8 cellular contexts compared by ENCODE assay signal in genomic region chr2:219642465-219643083, GRCh38. TPM values are rescaled to one million over a fixed set of nuclear protein-coding genes. Genes with fewer than 3 reads are reported as not detected.
A peak's percentile ranks its signal among the peaks of the same experiment; 100 is the strongest.
DNase-seq lines count a peak whose midpoint lies in the region; ATAC-seq and TF ChIP-seq lines count a peak whose summit lies in the region.

No MANE protein-coding gene starts in this region.

- no peak overlapping the region for H3K4me3 Mint-ChIP-seq in T-helper 17 cell

- WGBS in right cardiac atrium, result 9% methylated on average over 24 of the region's 24 CpGs
- 6 to 12% methylated on average over 24 of the region's 24 CpGs for WGBS in sigmoid colon, 2 donors

- H3K4me1 ChIP-seq in A673 (ENCODE audit: insufficient read depth, low read length, poor library complexity, severe bottlenecking), result peaks cover 9% of the 10 kb centered on the region
- peaks cover 2% of the 10 kb centered on the region for H3K4me1 ChIP-seq in right cardiac atrium (ENCODE audit: control insufficient read depth, insufficient read depth, low read length)
- H3K4me1 ChIP-seq in sigmoid colon, result peaks cover 0 to 25% (median 17%) of the 10 kb centered on the region in 4 donors

- H3K4me3 ChIP-seq in A673 (ENCODE audit: low read depth, low read length, poor library complexity, severe bottlenecking) (no peak overlapping the region), right cardiac atrium (ENCODE audit: low read length) (no peak overlapping the region), sigmoid colon (no peak overlapping the region)

- peaks cover 6% of the 10 kb centered on the region for H3K4me1 Mint-ChIP-seq in T-helper 17 cell

- CTCF ChIA-PET in A673 (lab: Charles Lee), result no interaction called here

- TF ChIP-seq POLR2A in sigmoid colon (IDR thresholded peaks at IDR 0.05), result no peak

- peaks cover 78% of the 10 kb centered on the region for H3K27me3 Mint-ChIP-seq in T-helper 17 cell

- no peak overlapping the region for H3K27ac Mint-ChIP-seq in T-helper 17 cell

- no peaks in the 10 kb centered on the region for H3K36me3 Mint-ChIP-seq in T-helper 17 cell (ENCODE audit: low read depth)

- TF ChIP-seq EP300 in sigmoid colon (IDR thresholded peaks at IDR 0.05), result no peak

- H3K36me3 ChIP-seq in A673 (ENCODE audit: insufficient read depth, low read length, poor library complexity, severe bottlenecking), result no peaks in the 10 kb centered on the region
- H3K36me3 ChIP-seq in sigmoid colon, result no peaks in the 10 kb centered on the region

- DNase-seq in A673 (ENCODE audit: low spot score) (peak; percentile 96), NCI-H1930 (lab: John Stamatoyannopoulos, UW) (peak; percentile 85), T-helper 17 cell (peak; percentile 70 to 86 (median 71)), amygdala (lab: John Stamatoyannopoulos, UW) (peak; percentile 15 to 96 (median 90)), right cardiac atrium (peak; percentile 98 to 99 (median 99)), sigmoid colon (peak; percentile 99)

- intact Hi-C loops in A673 (cut with micrococcal nuclease; ENCODE audit: unreplicated experiment), result loop anchor here (1.0 to 5.0 kb wide), 3 partner anchors 46 to 240 kb away; no protein-coding TSS in a partner anchor
- intact Hi-C loops in right cardiac atrium (cut with DNase I), result loop anchor here in 3 of 4 donors (5.0 kb wide), 3 partner anchors 45 to 100 kb away; partner anchors contain the start of genes CHPF (in 3 of the 3), TMEM198 (in 3 of the 3), INHA (in 1 of the 3) and OBSL1 (in 1 of the 3)
- intact Hi-C loops in sigmoid colon (cut with DNase I), result loop anchor here (1.0 to 2.0 kb wide), 3 partner anchors 45 to 102 kb away; partner anchors contain the start of genes OBSL1 and STK11IP

- no TSS peak for BruUV-seq in A673 (replicated peaks; lab: Mats Ljungman, UMichigan)

- H3K27me3 ChIP-seq in A673 (replicated peaks; ENCODE audit: insufficient read depth, low read depth, low read length, poor library complexity) (no peaks in the 10 kb centered on the region), right cardiac atrium (ENCODE audit: control insufficient read depth, insufficient read depth) (no peaks in the 10 kb centered on the region), sigmoid colon (no peaks in the 10 kb centered on the region)

- H3K9me3 ChIP-seq in A673 (ENCODE audit: low read depth, low read length, poor library complexity, severe bottlenecking) (no peaks in the 10 kb centered on the region), T-helper 17 cell (ENCODE audit: control insufficient read depth, low read length, poor library complexity, severe bottlenecking) (no peaks in the 10 kb centered on the region), right cardiac atrium (ENCODE audit: control insufficient read depth, low read length) (no peaks in the 10 kb centered on the region), sigmoid colon (no peaks in the 10 kb centered on the region)

- TF ChIP-seq CTCF in A673 (conservative IDR thresholded peaks at IDR 0.05; ENCODE audit: low read depth, low read length) (peak; percentile 99), sigmoid colon (IDR thresholded peaks at IDR 0.05) (peak; percentile 99 to 100 (median 100))

- POLR2A ChIA-PET in A673 (lab: Charles Lee; ENCODE audit: low non-redundant PET), result no interaction called here

- no peak overlapping the region for H3K27ac ChIP-seq in A673 (ENCODE audit: low read depth, low read length, poor library complexity, severe bottlenecking)
- peak overlapping the region; percentile 96 for H3K27ac ChIP-seq in right cardiac atrium (ENCODE audit: low read length)
- peak overlapping the region in 1 of 4 donors; percentile 30 for H3K27ac ChIP-seq in sigmoid colon

- ATAC-seq in GM18520 (IDR thresholded peaks at IDR 0.05; ENCODE audit: unreplicated experiment) (peak; percentile 99), HG02981 (IDR thresholded peaks at IDR 0.05; ENCODE audit: unreplicated experiment) (peak; percentile 97), T-helper 17 cell (peak; percentile 100), right cardiac atrium (peak; percentile 72 to 73)

RNA-seq across cellular contexts. Expression of gene SLC4A3, which starts 15.1 kb away (rescaled TPM):
- 0.52 and 1.5 TPM in 2 replicates for total RNA-seq in A673 (2021)
- under 1 TPM in 1 of 2 donors, not detected in 1; 0.08 TPM for total RNA-seq in T-helper 17 cell
- 100 to 1,000 TPM; 322 to 445 (median 392) TPM for total RNA-seq in right cardiac atrium
- 288 TPM for polyA plus RNA-seq in right cardiac atrium
- 1 to 10 TPM in 3 of 4 donors, under 1 TPM in 1; 0.99 to 5.0 (median 1.1) TPM for total RNA-seq in sigmoid colon
- polyA plus RNA-seq in sigmoid colon, result 1 to 10 TPM in 1 of 3 donors, under 1 TPM in 2; under 0.01 to 1.0 (median 0.46) TPM

RNA-seq across cellular contexts. Expression of gene STK11IP, which starts 44.9 kb away (rescaled TPM):
- 35.6 and 43.9 TPM in 2 replicates for total RNA-seq in A673 (2021)
- 10 to 100 TPM; 35.8 to 40.6 TPM for total RNA-seq in T-helper 17 cell
- total RNA-seq in right cardiac atrium, result 10 to 100 TPM; 12.1 to 19.0 (median 15.1) TPM
- 13.4 TPM for polyA plus RNA-seq in right cardiac atrium
- 10 to 100 TPM in 2 of 4 donors, 1 to 10 TPM in 2; 8.4 to 13.0 (median 10.1) TPM for total RNA-seq in sigmoid colon
- 10 to 100 TPM in 2 of 3 donors, 1 to 10 TPM in 1; 6.9 to 36.7 (median 10.8) TPM for polyA plus RNA-seq in sigmoid colon

Comparison
In these comparisons a context has a peak if more than half of its experiments do, and no peak if none do; other contexts are left out.
1. RNA of gene SLC4A3, which starts 15.1 kb away (total RNA-seq): 322 to 445 TPM in right cardiac atrium; 0.99 to 5.0 TPM in sigmoid colon, 0.52 to 1.5 TPM in A673 and 0.08 TPM in T-helper 17 cell; every median in the first group is over 10 times any median in the second.
2. Peak in every context shown above with its lines, with median percentiles within 50 percentile points of each other: DNase-seq and ATAC-seq.